Comparison of ENCODE assay signal across 9 cellular contexts in genomic region chr4:24730256-24731001, GRCh38.
A peak's percentile ranks its signal among the peaks of the same experiment; 100 is the strongest.
DNase-seq lines count a peak whose midpoint lies in the region; ATAC-seq and TF ChIP-seq lines count a peak whose summit lies in the region.
"Had no signal": no experiment of that assay in that cellular context is flagged by ENCODE, and none has a peak within 500 bp of the region (broad histone marks: within the 10 kb centered on the region; RNA-seq: fewer than 3 reads in every experiment).

No MANE protein-coding gene starts in this region.

- TF ChIP-seq POLR2A in uterus (IDR thresholded peaks at IDR 0.05): no peak

- H3K36me3 ChIP-seq in mesenchymal stem cell (ENCODE audit: control insufficient read depth in 1 of 2, insufficient read depth in 2 of 2, low read depth in 1 of 2, low read length in 2 of 2) (no peaks in the 10 kb centered on the region), uterus (no peaks in the 10 kb centered on the region)

- WGBS in mesenchymal stem cell: 80% methylated on average over 16 of the region's 16 CpGs

- H4K8ac ChIP-seq in mesenchymal stem cell (ENCODE audit: low read length): no peak overlapping the region

- no peak overlapping the region for H2BK5ac ChIP-seq in mesenchymal stem cell (ENCODE audit: low read depth, low read length, poor library complexity, severe bottlenecking)

- no peak overlapping the region for H3K18ac ChIP-seq in mesenchymal stem cell (ENCODE audit: low read depth in 1 of 2, low read length in 2 of 2)

- no peak overlapping the region for H2AK5ac ChIP-seq in mesenchymal stem cell (ENCODE audit: low read length, severe bottlenecking)

- no peak overlapping the region for H3K23ac ChIP-seq in mesenchymal stem cell (ENCODE audit: low read length in 2 of 2)

- no peak overlapping the region for H3K4me2 ChIP-seq in mesenchymal stem cell (ENCODE audit: low read length, poor library complexity, severe bottlenecking)

- no peak overlapping the region for H3K4ac ChIP-seq in mesenchymal stem cell (ENCODE audit: low read depth in 1 of 2, low read length in 2 of 2)

- TF ChIP-seq CTCF in choroid plexus epithelial cell (conservative IDR thresholded peaks at IDR 0.05; ENCODE audit: low read depth, low read length) (no peak), uterus (IDR thresholded peaks at IDR 0.05) (no peak)

- H2BK15ac ChIP-seq in mesenchymal stem cell (ENCODE audit: low read depth, poor library complexity, severe bottlenecking): no peak overlapping the region

- H2BK12ac ChIP-seq in mesenchymal stem cell (ENCODE audit: low read length in 2 of 2): no peak overlapping the region

- peak; percentile 71 for DNase-seq in NCI-H1694 treated with DMSO at 0.1 percent for 48 hours (lab: John Stamatoyannopoulos, UW)
- peak; percentile 4 for DNase-seq in choroid plexus epithelial cell (ENCODE audit: low read depth)
- DNase-seq in mesenchymal stem cell: no peak
- peak; percentile 33 to 52 for DNase-seq in uterus
- no peak for DNase-seq in KG1 (lab: John Stamatoyannopoulos, UW)
- DNase-seq: NCI-H774, T-helper 2 cell had no signal

- H4K91ac ChIP-seq in mesenchymal stem cell (ENCODE audit: low read length): no peak overlapping the region

- H2BK120ac ChIP-seq in mesenchymal stem cell (ENCODE audit: low read depth, low read length): no peak overlapping the region

- H3K79me1 ChIP-seq in mesenchymal stem cell (replicated peaks; ENCODE audit: low read length, poor library complexity, severe bottlenecking): no peaks in the 10 kb centered on the region

- no peak for ATAC-seq in HG03139 (IDR thresholded peaks at IDR 0.05; ENCODE audit: unreplicated experiment)
- ATAC-seq in GM18520 (IDR thresholded peaks at IDR 0.05; ENCODE audit: unreplicated experiment): no peak

- H3K9me3 ChIP-seq in mesenchymal stem cell (ENCODE audit: control insufficient read depth, low read length) (no peaks in the 10 kb centered on the region), uterus (no peaks in the 10 kb centered on the region)

- peaks cover 0 to 9% of the 10 kb centered on the region in 2 experiments for H3K27me3 ChIP-seq in mesenchymal stem cell (ENCODE audit: control insufficient read depth in 1 of 2, insufficient read depth in 1 of 2, low read length in 2 of 2)
- no peaks in the 10 kb centered on the region for H3K27me3 ChIP-seq in uterus

- no peak overlapping the region for H3K27ac ChIP-seq in mesenchymal stem cell (ENCODE audit: low read length, poor library complexity, severe bottlenecking)
- no peak overlapping the region for H3K27ac ChIP-seq in uterus

- no peaks in the 10 kb centered on the region for H3K4me1 ChIP-seq in mesenchymal stem cell (ENCODE audit: control insufficient read depth, insufficient read depth, low read depth, low read length)
- H3K4me1 ChIP-seq in uterus: peaks cover 0 to 5% of the 10 kb centered on the region in 2 donors

- no peak overlapping the region for H3K14ac ChIP-seq in mesenchymal stem cell (ENCODE audit: low read length in 2 of 2)

- peak overlapping the region; percentile 42 for H3K9ac ChIP-seq in mesenchymal stem cell (ENCODE audit: low read length)

- intact Hi-C loops in uterus (cut with DNase I; ENCODE audit: low total_unique reads): no loop called here

- H2AFZ ChIP-seq in mesenchymal stem cell (ENCODE audit: low read depth, low read length): no peak overlapping the region

- H3K4me3 ChIP-seq in choroid plexus epithelial cell (ENCODE audit: low read depth, low read length) (no peak overlapping the region), mesenchymal stem cell (ENCODE audit: insufficient read depth in 1 of 2, low read depth in 1 of 2, low read length in 2 of 2) (peak overlapping the region in 1 of 2 experiments; percentile 49), uterus (no peak overlapping the region)

Comparison
In these comparisons a context has a peak if more than half of its experiments do, and no peak if none do; other contexts are left out.
1. DNase-seq: peak in NCI-H1694 treated with DMSO at 0.1 percent for 48 hours (single experiment), choroid plexus epithelial cell (single experiment) and uterus (2 of 2); none in mesenchymal stem cell (single experiment) and KG1 (single experiment).